Comparison of ENCODE assay signal across 8 cellular contexts in genomic region chr9:108953983-108954574, GRCh38. TPM values are rescaled to one million over a fixed set of nuclear protein-coding genes. Genes with fewer than 3 reads are reported as not detected.
DNase-seq lines count a peak whose midpoint lies in the region; ATAC-seq, FAIRE-seq and TF ChIP-seq lines count a peak whose summit lies in the region.

No MANE protein-coding gene starts in this region.

- H4K20me1 ChIP-seq in neural cell (ENCODE audit: insufficient read depth) = no peaks in the 10 kb centered on the region

- 2% methylated on average over 3 of the region's 3 CpGs for WGBS in esophagus muscularis mucosa

- no peaks in the 10 kb centered on the region for H3K79me2 ChIP-seq in neural cell (replicated peaks; ENCODE audit: insufficient read depth, low read length)

- H3K4me1 ChIP-seq in esophagus muscularis mucosa = peaks cover 7 to 12% (median 10%) of the 10 kb centered on the region in 4 donors

- peak; percentile 51 for ATAC-seq in HG03432 (IDR thresholded peaks at IDR 0.05; ENCODE audit: unreplicated experiment)
- ATAC-seq in HG03378 (IDR thresholded peaks at IDR 0.05; ENCODE audit: unreplicated experiment) = no peak
- no peak for ATAC-seq in GM19452 (IDR thresholded peaks at IDR 0.05; ENCODE audit: unreplicated experiment)
- no peak for ATAC-seq in HG03520 (IDR thresholded peaks at IDR 0.05; ENCODE audit: unreplicated experiment)

- H3K9me3 ChIP-seq in esophagus muscularis mucosa (no peaks in the 10 kb centered on the region), neural cell (ENCODE audit: low read length) (no peaks in the 10 kb centered on the region)

- no peak for TF ChIP-seq POLR2A in esophagus muscularis mucosa (IDR thresholded peaks at IDR 0.05; ENCODE audit: low read depth)

- TF ChIP-seq RAD21 in neural cell (conservative IDR thresholded peaks at IDR 0.05) = peak; percentile 65

- FAIRE-seq in RCC 7860 (lab: Jason Lieb, UNC) = peak; percentile 83

- H3K4me3 ChIP-seq in esophagus muscularis mucosa (no peak overlapping the region), neural cell (ENCODE audit: low read length) (no peak overlapping the region)

- H3K4me2 ChIP-seq in neural cell (ENCODE audit: low read length) = no peak overlapping the region

- intact Hi-C loops in esophagus muscularis mucosa (cut with DNase I) = loop anchor here (5.0 kb wide), 1 partner anchor 58 kb away; the partner anchor contains the start of gene CTNNAL1

- no peak overlapping the region for H3K9ac ChIP-seq in neural cell (ENCODE audit: low read length)

- H3K9me2 ChIP-seq in neural cell (ENCODE audit: insufficient read depth, low read length) = no peaks in the 10 kb centered on the region

- no peak for TF ChIP-seq EP300 in esophagus muscularis mucosa (IDR thresholded peaks at IDR 0.05)
- no peak for TF ChIP-seq EP300 in neural cell (conservative IDR thresholded peaks at IDR 0.05; ENCODE audit: poor library complexity, severe bottlenecking)

- H3F3A ChIP-seq in neural cell (ENCODE audit: insufficient read depth, low read length, poor library complexity, severe bottlenecking) = no peaks in the 10 kb centered on the region

- TF ChIP-seq CTCF in esophagus muscularis mucosa (IDR thresholded peaks at IDR 0.05) (peak; percentile 64 to 70 (median 64)), neural cell (IDR thresholded peaks at IDR 0.05; ENCODE audit: poor library complexity, severe bottlenecking) (peak; percentile 73)

- H3K36me3 ChIP-seq in esophagus muscularis mucosa (peaks cover 0 to 15% (median 10%) of the 10 kb centered on the region in 4 donors), neural cell (ENCODE audit: insufficient read depth, low read length) (no peaks in the 10 kb centered on the region)

- DNase-seq in DMS53 treated with DMSO at 0.1 percent for 48 hours (lab: John Stamatoyannopoulos, UW; ENCODE audit: unreplicated experiment) (peak; percentile 30), RCC 7860 (ENCODE audit: low spot score) (peak; percentile 12), esophagus muscularis mucosa (ENCODE audit: extremely low spot score) (no peak)

- peak overlapping the region in 3 of 4 donors; percentile 50 to 57 (median 55) for H3K27ac ChIP-seq in esophagus muscularis mucosa (replicated peaks in 1 of 4)
- no peak overlapping the region for H3K27ac ChIP-seq in neural cell (ENCODE audit: low read length)

- H3K27me3 ChIP-seq in esophagus muscularis mucosa (no peaks in the 10 kb centered on the region), neural cell (ENCODE audit: insufficient read depth, low read depth, low read length) (no peaks in the 10 kb centered on the region)

- no peak overlapping the region for H2AFZ ChIP-seq in neural cell (ENCODE audit: low read depth, low read length)

TF ChIP-seq in neural cell, 6 proteins besides CTCF, POLR2A, EP300 and RAD21:
- TF ChIP-seq SMC3 (conservative IDR thresholded peaks at IDR 0.05; ENCODE audit: poor library complexity) (peak; percentile 72), REST (IDR thresholded peaks at IDR 0.05; ENCODE audit: borderline replicate concordance) (no peak)
TF ChIP-seq in neural cell: peak in this region for 1.

RNA-seq across cellular contexts. Expression of gene ABITRAM, which starts 19.9 kb away (rescaled TPM):
- 10 to 100 TPM in 1 of 4 donors, 1 to 10 TPM in 3; 6.3 to 11.2 (median 9.4) TPM for total RNA-seq in esophagus muscularis mucosa
- 19.9 and 21.1 TPM in 2 replicates for polyA plus RNA-seq in neural cell
- 12.7 and 15.3 TPM in 2 replicates for polyA minus RNA-seq in neural cell

RNA-seq across cellular contexts. Expression of gene ELP1, which starts 20.2 kb away (rescaled TPM):
- 10 to 100 TPM; 14.1 to 16.2 (median 14.5) TPM for total RNA-seq in esophagus muscularis mucosa
- 112 and 113 TPM in 2 replicates for polyA plus RNA-seq in neural cell
- polyA minus RNA-seq in neural cell = 74.6 and 80.8 TPM in 2 replicates

RNA-seq across cellular contexts. Expression of gene CTNNAL1, which starts 59.2 kb away (rescaled TPM):
- 10 to 100 TPM; 59.6 to 88.9 (median 69.6) TPM for total RNA-seq in esophagus muscularis mucosa
- 14.3 and 24.7 TPM in 2 replicates for polyA plus RNA-seq in neural cell
- polyA minus RNA-seq in neural cell = 6.6 and 7.5 TPM in 2 replicates
